8 cellular contexts compared by ENCODE assay signal in the genomic region with DNA sequence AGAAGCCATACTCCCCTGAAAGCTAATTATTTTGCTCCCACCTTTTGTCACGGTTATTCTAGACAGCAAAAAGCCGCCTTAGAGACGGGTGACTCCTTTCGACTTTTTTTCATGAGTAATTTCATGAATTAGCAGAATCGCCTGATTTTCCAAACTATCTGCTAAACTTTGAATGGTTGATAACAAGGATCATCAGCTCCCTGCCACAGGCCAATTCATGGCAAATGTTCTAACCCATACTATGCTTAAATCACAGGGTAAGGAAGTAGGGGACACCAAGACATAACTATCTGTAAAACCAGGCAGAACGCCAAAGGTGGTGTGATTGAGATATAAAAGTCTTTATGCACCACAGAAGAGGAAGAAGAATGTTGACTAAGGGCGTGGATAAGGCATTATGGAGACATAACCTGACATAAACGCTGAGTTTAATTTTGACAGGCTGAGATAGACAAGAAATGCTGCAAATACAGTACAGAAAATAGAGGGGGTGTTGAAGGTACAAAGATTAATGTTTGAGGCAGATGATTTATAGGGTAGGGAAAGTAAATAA. TPM values are rescaled to one million over a fixed set of nuclear protein-coding genes. Genes with fewer than 3 reads are reported as not detected.
DNase-seq lines count a peak whose midpoint lies in the region; ATAC-seq, FAIRE-seq and TF ChIP-seq lines count a peak whose summit lies in the region.

No MANE protein-coding gene starts in this region.

- H3K4me1 ChIP-seq in A673 (ENCODE audit: insufficient read depth, low read length, poor library complexity, severe bottlenecking) (peaks cover 9% of the 10 kb centered on the region), fibroblast of lung (ENCODE audit: control insufficient read depth, extremely low read depth, insufficient read depth, low read length) (peaks cover 2% of the 10 kb centered on the region), rectal smooth muscle tissue (ENCODE audit: control insufficient read depth, insufficient read depth, low read length) (peaks cover 5% of the 10 kb centered on the region)

- POLR2A ChIA-PET in A673 (lab: Charles Lee; ENCODE audit: low non-redundant PET), result no interaction called here

- DNase-seq in A673 (ENCODE audit: low spot score) (peak; percentile 10), GM19239 (ENCODE audit: insufficient read length, low spot score) (no peak), SKM-1 treated with dmso at 0.1 percent for 144 hours (lab: John Stamatoyannopoulos, UW; ENCODE audit: unreplicated experiment) (peak; percentile 50), fibroblast of lung (ENCODE audit: low read depth in 2 of 2) (no peak)

- H3K27ac ChIP-seq in A673 (ENCODE audit: low read depth, low read length, poor library complexity, severe bottlenecking), result no peak overlapping the region
- no peak overlapping the region for H3K27ac ChIP-seq in fibroblast of lung (ENCODE audit: insufficient read depth, low read length)
- H3K27ac ChIP-seq in rectal smooth muscle tissue (ENCODE audit: low read depth, low read length), result peak overlapping the region; percentile 80

- peak overlapping the region; percentile 83 for H2AFZ ChIP-seq in fibroblast of lung (ENCODE audit: low read length)

- CTCF ChIA-PET in A673 (lab: Charles Lee), result interaction anchor here (1.0 to 1.4 kb wide), 2 partner anchors 87 to 154 kb away, joined by 4 read pairs; no protein-coding TSS in a partner anchor

- no peaks in the 10 kb centered on the region for H3K36me3 ChIP-seq in A673 (ENCODE audit: insufficient read depth, low read length, poor library complexity, severe bottlenecking)
- H3K36me3 ChIP-seq in fibroblast of lung (ENCODE audit: control insufficient read depth, insufficient read depth, low read length), result no peaks in the 10 kb centered on the region
- no peaks in the 10 kb centered on the region for H3K36me3 ChIP-seq in rectal smooth muscle tissue (ENCODE audit: control insufficient read depth, insufficient read depth, low read length)

- intact Hi-C loops in A673 (cut with micrococcal nuclease; ENCODE audit: unreplicated experiment), result loop anchor here (5.0 kb wide), 2 partner anchors 46 to 86 kb away; no protein-coding TSS in a partner anchor

- ATAC-seq in GM21786 (IDR thresholded peaks at IDR 0.05; ENCODE audit: unreplicated experiment), result no peak
- no peak for ATAC-seq in GM19395 (IDR thresholded peaks at IDR 0.05; ENCODE audit: unreplicated experiment)
- ATAC-seq in HG02852 (IDR thresholded peaks at IDR 0.05; ENCODE audit: unreplicated experiment), result no peak

- no peak for TF ChIP-seq CTCF in A673 (conservative IDR thresholded peaks at IDR 0.05; ENCODE audit: low read depth, low read length)
- TF ChIP-seq CTCF in fibroblast of lung (conservative IDR thresholded peaks at IDR 0.05 in 1 of 2, IDR thresholded peaks at IDR 0.05 in 1 of 2; ENCODE audit: low read depth in 1 of 2, low read length in 2 of 2), result no peak

- H3K27me3 ChIP-seq in A673 (replicated peaks; ENCODE audit: insufficient read depth, low read depth, low read length, poor library complexity) (no peaks in the 10 kb centered on the region), fibroblast of lung (ENCODE audit: control insufficient read depth, insufficient read depth, low read length) (peaks cover 2% of the 10 kb centered on the region), rectal smooth muscle tissue (ENCODE audit: control insufficient read depth, insufficient read depth, low read length) (no peaks in the 10 kb centered on the region)

- peaks cover 9% of the 10 kb centered on the region for H3K79me2 ChIP-seq in fibroblast of lung (ENCODE audit: control insufficient read depth, insufficient read depth, low read length)

- H3K9me3 ChIP-seq in A673 (ENCODE audit: low read depth, low read length, poor library complexity, severe bottlenecking) (no peaks in the 10 kb centered on the region), fibroblast of lung (ENCODE audit: control insufficient read depth, insufficient read depth, low read depth, low read length) (no peaks in the 10 kb centered on the region)

- no peaks in the 10 kb centered on the region for H4K20me1 ChIP-seq in fibroblast of lung (ENCODE audit: control insufficient read depth, extremely low read depth, insufficient read depth, low read length)

- FAIRE-seq in GM19239 (lab: Jason Lieb, UNC), result peak; percentile 4

- H3K4me2 ChIP-seq in fibroblast of lung (ENCODE audit: extremely low read depth, insufficient read depth, low read length), result peak overlapping the region; percentile 67

- BruUV-seq in A673 (replicated peaks; lab: Mats Ljungman, UMichigan), result no TSS peak

- no peak overlapping the region for H3K9ac ChIP-seq in fibroblast of lung (ENCODE audit: insufficient read depth, low read length)
- H3K9ac ChIP-seq in rectal smooth muscle tissue (ENCODE audit: low read length), result no peak overlapping the region

- peak overlapping the region; percentile 84 for H3K4me3 ChIP-seq in A673 (ENCODE audit: low read depth, low read length, poor library complexity, severe bottlenecking)
- peak overlapping the region; percentile 55 to 90 (median 82) for H3K4me3 ChIP-seq in fibroblast of lung (replicated peaks in 1 of 4; ENCODE audit: control extremely low read depth in 1 of 4, insufficient read depth in 1 of 4, low read depth in 3 of 4, low read length in 4 of 4)
- H3K4me3 ChIP-seq in rectal smooth muscle tissue (ENCODE audit: low read length), result peak overlapping the region; percentile 90

RNA-seq across cellular contexts. Expression of gene DMXL2, which starts 0.9 kb away (rescaled TPM):
- total RNA-seq in A673 (2021), result 23.2 and 23.7 TPM in 2 replicates
- 19.5 and 31.2 TPM in 2 replicates for total RNA-seq in fibroblast of lung
- 9.4 TPM in 2 replicates for polyA plus RNA-seq in fibroblast of lung
- polyA plus RNA-seq in fibroblast of lung (2012), result 8.3 and 8.8 TPM in 2 replicates
- 2.4 and 4.4 TPM in 2 replicates for polyA minus RNA-seq in fibroblast of lung (ENCODE audit: low replicate concordance)

RNA-seq across cellular contexts. Expression of gene SCG3, which starts 57.8 kb away (rescaled TPM):
- total RNA-seq in A673 (2021), result 0.21 and 0.22 TPM in 2 replicates
- total RNA-seq in fibroblast of lung, result not detected in 2 replicates
- polyA plus RNA-seq in fibroblast of lung, result not detected in 2 replicates
- not detected in 2 replicates for polyA plus RNA-seq in fibroblast of lung (2012)
- polyA minus RNA-seq in fibroblast of lung (ENCODE audit: low replicate concordance), result not detected in 2 replicates

Comparison
In these comparisons a context has a peak if more than half of its experiments do, and no peak if none do; other contexts are left out.
1. DNase-seq: peak in A673 (single experiment) and SKM-1 treated with dmso at 0.1 percent for 144 hours (single experiment); none in GM19239 (single experiment) and fibroblast of lung (0 of 2).
2. Peak in every context shown above with its lines, with median percentiles within 50 percentile points of each other: H3K4me3 ChIP-seq.